Comparison of ENCODE assay signal across 9 cellular contexts in the genomic region with DNA sequence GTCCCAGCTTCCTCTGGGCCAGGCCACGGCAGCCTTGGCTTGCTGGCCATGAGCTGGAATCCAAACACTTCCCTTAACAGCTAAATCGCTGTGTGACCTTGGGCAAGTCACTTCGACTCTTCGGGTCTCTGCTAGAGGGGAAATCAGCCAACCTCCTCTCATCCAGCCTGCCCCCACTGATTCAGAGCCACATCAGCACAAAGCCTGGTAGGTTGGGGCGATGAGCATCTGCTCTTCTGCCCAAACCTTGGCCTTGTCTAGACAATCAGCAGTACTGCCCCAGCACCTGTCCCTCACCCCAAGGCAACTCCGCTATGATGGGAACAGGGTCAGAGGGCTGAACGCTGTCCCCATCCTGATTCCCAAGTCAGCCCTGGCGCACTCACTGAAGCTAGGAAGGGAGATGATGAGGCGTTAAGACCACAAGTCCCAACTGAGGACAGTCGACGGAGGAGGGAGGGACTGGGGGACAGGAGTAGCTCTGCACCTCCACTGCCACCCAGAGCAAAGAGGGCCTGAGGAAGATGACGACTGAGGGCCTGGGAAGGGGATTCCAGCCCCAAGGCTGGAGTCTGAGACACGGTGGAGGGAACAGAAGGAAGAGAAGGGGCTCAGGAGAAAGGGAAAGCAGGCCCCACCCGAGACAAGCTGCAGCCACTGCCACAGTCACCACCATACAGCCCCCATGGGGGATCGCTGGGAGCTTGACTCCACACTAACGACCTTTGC. TPM values are rescaled to one million over a fixed set of nuclear protein-coding genes. Genes with fewer than 3 reads are reported as not detected.
DNase-seq lines count a peak whose midpoint lies in the region; ATAC-seq and TF ChIP-seq lines count a peak whose summit lies in the region.
"Had no signal": no experiment of that assay in that cellular context is flagged by ENCODE, and none has a peak within 500 bp of the region (broad histone marks: within the 10 kb centered on the region; RNA-seq: fewer than 3 reads in every experiment).

No MANE protein-coding gene starts in this region.

- peaks cover 37 to 56% (median 40%) of the 10 kb centered on the region in 7 donors for H3K4me1 Mint-ChIP-seq in naive thymus-derived CD4-positive, alpha-beta T cell

- POLR2A ChIA-PET in naive thymus-derived CD4-positive, alpha-beta T cell (lab: Charles Lee) = interaction anchor here (0.6 to 1.5 kb wide), 2 partner anchors 76 to 195 kb away, joined by 3 read pairs; no protein-coding TSS in a partner anchor

- DNase-seq in Jurkat, Clone E6-1 (ENCODE audit: low read depth, low spot score) = no peak
- DNase-seq in choroid plexus epithelial cell (ENCODE audit: low read depth) (no peak), DMS114 treated with DMSO at 0.1 percent for 48 hours (lab: John Stamatoyannopoulos, UW; ENCODE audit: unreplicated experiment) (no peak)
- no peak for DNase-seq in naive thymus-derived CD4-positive, alpha-beta T cell
- DNase-seq in effector CD4-positive, alpha-beta T cell = no peak

- peak overlapping the region; percentile 78 to 91 (median 86) for H3K4me3 Mint-ChIP-seq in naive thymus-derived CD4-positive, alpha-beta T cell

- intact Hi-C loops in naive thymus-derived CD4-positive, alpha-beta T cell (cut with micrococcal nuclease) = loop anchor here (2.0 to 5.0 kb wide), 7 partner anchors 77 to 1013 kb away; a partner anchor contains a TSS

- peak overlapping the region; percentile 28 to 88 (median 81) for H3K27ac Mint-ChIP-seq in naive thymus-derived CD4-positive, alpha-beta T cell

- no peaks in the 10 kb centered on the region for H3K36me3 ChIP-seq in naive thymus-derived CD4-positive, alpha-beta T cell (ENCODE audit: control insufficient read depth in 2 of 3, insufficient read depth in 3 of 3, low read length in 3 of 3)

- CTCF ChIA-PET in naive thymus-derived CD4-positive, alpha-beta T cell (lab: Charles Lee) = interaction anchor here (0.7 kb wide), 1 partner anchor 77 kb away, joined by 4 read pairs; no protein-coding TSS in a partner anchor

- no peaks in the 10 kb centered on the region for H3K9me3 ChIP-seq in naive thymus-derived CD4-positive, alpha-beta T cell (ENCODE audit: control insufficient read depth in 2 of 3, low read length in 3 of 3)

- ATAC-seq in naive thymus-derived CD4-positive, alpha-beta T cell = no peak
- no peak for ATAC-seq in GM18868 (IDR thresholded peaks at IDR 0.05; ENCODE audit: unreplicated experiment)
- no peak for ATAC-seq in GM21529 (IDR thresholded peaks at IDR 0.05; ENCODE audit: unreplicated experiment)

- H3K4me3 ChIP-seq in Jurkat, Clone E6-1 (ENCODE audit: low read length) = peak overlapping the region; percentile 90
- peak overlapping the region; percentile 79 for H3K4me3 ChIP-seq in choroid plexus epithelial cell (ENCODE audit: low read depth, low read length)
- peak overlapping the region; percentile 59 for H3K4me3 ChIP-seq in naive thymus-derived CD4-positive, alpha-beta T cell (ENCODE audit: low read length)

- H3K27me3 ChIP-seq in naive thymus-derived CD4-positive, alpha-beta T cell (ENCODE audit: control insufficient read depth in 2 of 2, insufficient read depth in 2 of 2, low read length in 2 of 2) = no peaks in the 10 kb centered on the region

- no peaks in the 10 kb centered on the region for H3K36me3 Mint-ChIP-seq in naive thymus-derived CD4-positive, alpha-beta T cell

- H3K9me3 Mint-ChIP-seq in naive thymus-derived CD4-positive, alpha-beta T cell = no peaks in the 10 kb centered on the region

- H3K27ac ChIP-seq in C4-2B = peak overlapping the region; percentile 96
- H3K27ac ChIP-seq in naive thymus-derived CD4-positive, alpha-beta T cell (ENCODE audit: low read depth, low read length) = peak overlapping the region; percentile 59

- peaks cover 22 to 36% of the 10 kb centered on the region in 2 donors for H3K4me1 ChIP-seq in naive thymus-derived CD4-positive, alpha-beta T cell (ENCODE audit: control insufficient read depth in 2 of 2, insufficient read depth in 2 of 2, low read length in 2 of 2)

- H3K27me3 Mint-ChIP-seq in naive thymus-derived CD4-positive, alpha-beta T cell = no peaks in the 10 kb centered on the region

- TF ChIP-seq CTCF in C4-2B (conservative IDR thresholded peaks at IDR 0.05) = no peak
- TF ChIP-seq CTCF in choroid plexus epithelial cell (conservative IDR thresholded peaks at IDR 0.05; ENCODE audit: low read depth, low read length) = no peak

RNA-seq across cellular contexts. Expression of a gene that starts 1.3 kb away (rescaled TPM):
- polyA plus RNA-seq in Jurkat, Clone E6-1 (2012; ENCODE audit: insufficient read depth, insufficient read length) = 50.4 TPM
- 10 to 100 TPM; 34.6 to 71.1 (median 48.8) TPM for total RNA-seq in naive thymus-derived CD4-positive, alpha-beta T cell
- polyA plus RNA-seq in naive thymus-derived CD4-positive, alpha-beta T cell = 10 to 100 TPM in 1 of 2 donors, 1 to 10 TPM in 1; 4.9 to 15.3 TPM

RNA-seq across cellular contexts. Expression of a gene that starts 39.2 kb away (rescaled TPM):
- not detected for polyA plus RNA-seq in Jurkat, Clone E6-1 (2012; ENCODE audit: insufficient read depth, insufficient read length)
- under 1 TPM; 0.12 to 0.54 (median 0.22) TPM for total RNA-seq in naive thymus-derived CD4-positive, alpha-beta T cell
- not detected for polyA plus RNA-seq in naive thymus-derived CD4-positive, alpha-beta T cell
- total RNA-seq: glomerular endothelial cell had no signal
